Comparison of ENCODE assay signal across 12 cellular contexts in genomic region chr10:32943854-32944661, GRCh38. TPM values are rescaled to one million over a fixed set of nuclear protein-coding genes. Genes with fewer than 3 reads are reported as not detected.
DNase-seq lines count a peak whose midpoint lies in the region; ATAC-seq, FAIRE-seq and TF ChIP-seq lines count a peak whose summit lies in the region.
"Had no signal": no experiment of that assay in that cellular context is flagged by ENCODE, and none has a peak within 500 bp of the region (broad histone marks: within the 10 kb centered on the region; RNA-seq: fewer than 3 reads in every experiment).

No MANE protein-coding gene starts in this region.

- intact Hi-C loops in OCI-LY7 (cut with micrococcal nuclease; ENCODE audit: unreplicated experiment), result no loop called here

- DNase-seq in GM12891 (ENCODE audit: insufficient read length, low spot score) (no peak), OCI-LY7 (ENCODE audit: low spot score) (no peak), glutamatergic neuron (peak; percentile 27), omental fat pad (ENCODE audit: low spot score) (no peak), AML-193 (lab: John Stamatoyannopoulos, UW) (no peak), foreskin melanocyte (no peak)
- no peak for DNase-seq in effector memory CD4-positive, alpha-beta T cell
- DNase-seq: activated CD4-positive, alpha-beta T cell treated with anti-CD3 and anti-CD28 coated beads for 48 hours; brain microvascular endothelial cell; GM23248; NCI-H748 treated with DMSO at 0.1 percent for 48 hours had no signal

- H3K9me2 ChIP-seq in OCI-LY7 (ENCODE audit: insufficient read depth, low read length), result no peaks in the 10 kb centered on the region

- FAIRE-seq in GM12891 (lab: Jason Lieb, UNC), result no peak

- no peaks in the 10 kb centered on the region for H3K36me3 Mint-ChIP-seq in glutamatergic neuron (ENCODE audit: unreplicated experiment)

- no peak for TF ChIP-seq POLR2A in GM12891 (IDR thresholded peaks at IDR 0.05; ENCODE audit: low read depth, low read length)

- H3K4me2 ChIP-seq in OCI-LY7 (ENCODE audit: low read length), result peak overlapping the region; percentile 68

- peaks cover 5% of the 10 kb centered on the region for H3K27me3 Mint-ChIP-seq in glutamatergic neuron (ENCODE audit: unreplicated experiment)

- no peak for TF ChIP-seq CTCF in OCI-LY7 (conservative IDR thresholded peaks at IDR 0.05; ENCODE audit: low read length)
- TF ChIP-seq CTCF in glutamatergic neuron (IDR thresholded peaks at IDR 0.05; ENCODE audit: partially characterized antibody, unreplicated experiment), result no peak
- no peak for TF ChIP-seq CTCF in omental fat pad (IDR thresholded peaks at IDR 0.05)

- H3K4me3 ChIP-seq in OCI-LY7 (ENCODE audit: low read depth, low read length, poor library complexity, severe bottlenecking), result peak overlapping the region; percentile 10
- no peak overlapping the region for H3K4me3 ChIP-seq in effector memory CD4-positive, alpha-beta T cell (ENCODE audit: insufficient read depth, low read depth, low read length, poor library complexity, severe bottlenecking)
- H3K4me3 ChIP-seq: GM23248 had no signal

- ATAC-seq in omental fat pad (ENCODE audit: low FRiP score) (peak; percentile 41), HG03025 (IDR thresholded peaks at IDR 0.05; ENCODE audit: low FRiP score, unreplicated experiment) (no peak)

- no peaks in the 10 kb centered on the region for H3K27me3 ChIP-seq in effector memory CD4-positive, alpha-beta T cell (replicated peaks; ENCODE audit: control insufficient read depth, insufficient read depth, low read length, poor library complexity, severe bottlenecking)
- H3K27me3 ChIP-seq: brain microvascular endothelial cell had no signal

- H3K4me1 ChIP-seq in OCI-LY7 (ENCODE audit: insufficient read depth, low read length, poor library complexity, severe bottlenecking), result peaks cover 87% of the 10 kb centered on the region
- H3K4me1 ChIP-seq in effector memory CD4-positive, alpha-beta T cell (ENCODE audit: control insufficient read depth, insufficient read depth, low read length, poor library complexity, severe bottlenecking), result peaks cover 55% of the 10 kb centered on the region

- H3K27ac ChIP-seq in OCI-LY7 (ENCODE audit: low read depth, low read length, poor library complexity, severe bottlenecking), result peak overlapping the region; percentile 65
- H3K27ac ChIP-seq in effector memory CD4-positive, alpha-beta T cell (ENCODE audit: insufficient read depth, low read length, poor library complexity, severe bottlenecking), result no peak overlapping the region
- H3K27ac ChIP-seq: brain microvascular endothelial cell, GM23248 had no signal

- H3K36me3 ChIP-seq in OCI-LY7 (ENCODE audit: insufficient read depth, low read length), result peaks cover 62% of the 10 kb centered on the region
- H3K36me3 ChIP-seq in effector memory CD4-positive, alpha-beta T cell (ENCODE audit: control insufficient read depth, insufficient read depth, low read length), result no peaks in the 10 kb centered on the region

- peaks cover 35% of the 10 kb centered on the region for H3K4me1 Mint-ChIP-seq in glutamatergic neuron (ENCODE audit: low read depth, unreplicated experiment)

- H3K9me3 ChIP-seq in OCI-LY7 (ENCODE audit: low read length), result no peaks in the 10 kb centered on the region; the same call in 1 of the 2 replicates
- H3K9me3 ChIP-seq in effector memory CD4-positive, alpha-beta T cell (ENCODE audit: control insufficient read depth, low read length), result no peaks in the 10 kb centered on the region

- no peak overlapping the region for H2AFZ ChIP-seq in OCI-LY7 (ENCODE audit: low read length)
- H2AFZ ChIP-seq: GM23248 had no signal

- POLR2A ChIA-PET in OCI-LY7 (lab: Charles Lee), result interaction anchor here (0.9 to 3.0 kb wide), 4 partner anchors 9 to 37 kb away, joined by 4 to 14 read pairs (median 5); no protein-coding TSS in a partner anchor

- no peak overlapping the region for H3K4me3 Mint-ChIP-seq in glutamatergic neuron (ENCODE audit: unreplicated experiment)

- peaks cover 100% of the 10 kb centered on the region for H3K79me2 ChIP-seq in OCI-LY7 (ENCODE audit: insufficient read depth, low read depth, low read length)

- H4K20me1 ChIP-seq in OCI-LY7 (ENCODE audit: insufficient read depth, low read length), result peaks cover 31% of the 10 kb centered on the region

- no peaks in the 10 kb centered on the region for H3K9me3 Mint-ChIP-seq in glutamatergic neuron (ENCODE audit: unreplicated experiment)

- H3K27ac Mint-ChIP-seq in glutamatergic neuron (ENCODE audit: unreplicated experiment), result peak overlapping the region; percentile 59

- BruUV-seq in OCI-LY7 (replicated peaks; lab: Mats Ljungman, UMichigan), result no TSS peak

- CTCF ChIA-PET in OCI-LY7 (lab: Charles Lee; ENCODE audit: unreplicated experiment), result no interaction called here

TF ChIP-seq in GM12891, 5 proteins besides CTCF, POLR2A, EP300 and RAD21:
- TF ChIP-seq SPI1 (IDR thresholded peaks at IDR 0.05; ENCODE audit: low read depth, low read length), result 0 out of 2 replicates have a peak, but pooled peaks have one; percentile 29
- no peak for TF ChIP-seq TAF1 (IDR thresholded peaks at IDR 0.05; ENCODE audit: low read depth, low read length)
- TF ChIP-seq PAX5 (IDR thresholded peaks at IDR 0.05; ENCODE audit: insufficient read depth, low read length, severe bottlenecking), result no peak
- TF ChIP-seq POU2F2 (IDR thresholded peaks at IDR 0.05; ENCODE audit: low read depth, low read length), result no peak
- no peak for TF ChIP-seq POLR2AphosphoS5 (IDR thresholded peaks at IDR 0.05; ENCODE audit: low read depth, low read length)

RNA-seq across cellular contexts. Expression of gene ITGB1, which starts 14.0 kb away (rescaled TPM):
- polyA plus RNA-seq in GM12891 (2012; ENCODE audit: low read depth, missing spikeins), result 30.6 TPM
- total RNA-seq in OCI-LY7 (2014; rRNA removed; shearing (Covaris generic)), result 165 and 179 TPM in 2 replicates
- 167 and 199 TPM in 2 replicates for total RNA-seq in OCI-LY7 (2022)
- total RNA-seq in glutamatergic neuron (ENCODE audit: unreplicated experiment), result 263 TPM
- total RNA-seq in omental fat pad, result 100 to 1,000 TPM; 527 to 873 (median 677) TPM
